In the genomic region with DNA sequence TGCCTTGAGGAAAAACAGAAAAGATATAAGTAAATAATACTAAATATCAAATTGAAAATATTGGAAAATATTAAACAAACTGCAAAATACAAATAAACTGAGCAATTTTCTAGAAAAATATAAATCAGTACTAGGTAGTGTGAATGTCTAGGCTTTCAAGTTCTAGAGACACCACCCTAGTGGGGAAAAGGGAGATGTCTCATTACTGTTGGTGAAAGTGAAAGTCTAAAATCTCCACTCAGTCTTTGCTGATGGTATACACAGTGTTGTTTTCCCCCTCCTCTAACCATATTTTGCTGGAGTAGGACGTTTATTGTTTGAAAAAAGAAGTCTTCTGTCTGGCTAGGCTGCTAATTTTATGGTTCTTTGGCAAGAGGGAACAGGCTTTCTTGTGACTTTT, we compare ENCODE assay signal across 1 cellular context.
TF ChIP-seq lines count a peak whose summit lies in the region.

No MANE protein-coding gene starts in this region.

TF ChIP-seq in GM12878, 131 proteins besides CTCF, POLR2A, EP300 and RAD21:
- TF ChIP-seq, protein P1, sequence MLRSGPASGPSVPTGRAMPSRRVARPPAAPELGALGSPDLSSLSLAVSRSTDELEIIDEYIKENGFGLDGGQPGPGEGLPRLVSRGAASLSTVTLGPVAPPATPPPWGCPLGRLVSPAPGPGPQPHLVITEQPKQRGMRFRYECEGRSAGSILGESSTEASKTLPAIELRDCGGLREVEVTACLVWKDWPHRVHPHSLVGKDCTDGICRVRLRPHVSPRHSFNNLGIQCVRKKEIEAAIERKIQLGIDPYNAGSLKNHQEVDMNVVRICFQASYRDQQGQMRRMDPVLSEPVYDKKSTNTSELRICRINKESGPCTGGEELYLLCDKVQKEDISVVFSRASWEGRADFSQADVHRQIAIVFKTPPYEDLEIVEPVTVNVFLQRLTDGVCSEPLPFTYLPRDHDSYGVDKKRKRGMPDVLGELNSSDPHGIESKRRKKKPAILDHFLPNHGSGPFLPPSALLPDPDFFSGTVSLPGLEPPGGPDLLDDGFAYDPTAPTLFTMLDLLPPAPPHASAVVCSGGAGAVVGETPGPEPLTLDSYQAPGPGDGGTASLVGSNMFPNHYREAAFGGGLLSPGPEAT (IDR thresholded peaks at IDR 0.05; ENCODE audit: low read depth) = no peak
- no peak for TF ChIP-seq ZBTB4 (CRISPR knock-in tag; IDR thresholded peaks at IDR 0.05)
- TF ChIP-seq PAX8 (IDR thresholded peaks at IDR 0.05) = no peak
- TF ChIP-seq BCLAF1 (IDR thresholded peaks at IDR 0.05) = no peak
- no peak for TF ChIP-seq CHD1 (IDR thresholded peaks at IDR 0.05; ENCODE audit: low read depth, low read length)
- TF ChIP-seq TARDBP (IDR thresholded peaks at IDR 0.05; ENCODE audit: borderline replicate concordance) = no peak
- TF ChIP-seq LARP7 (IDR thresholded peaks at IDR 0.05) = no peak
